In the genomic region with DNA sequence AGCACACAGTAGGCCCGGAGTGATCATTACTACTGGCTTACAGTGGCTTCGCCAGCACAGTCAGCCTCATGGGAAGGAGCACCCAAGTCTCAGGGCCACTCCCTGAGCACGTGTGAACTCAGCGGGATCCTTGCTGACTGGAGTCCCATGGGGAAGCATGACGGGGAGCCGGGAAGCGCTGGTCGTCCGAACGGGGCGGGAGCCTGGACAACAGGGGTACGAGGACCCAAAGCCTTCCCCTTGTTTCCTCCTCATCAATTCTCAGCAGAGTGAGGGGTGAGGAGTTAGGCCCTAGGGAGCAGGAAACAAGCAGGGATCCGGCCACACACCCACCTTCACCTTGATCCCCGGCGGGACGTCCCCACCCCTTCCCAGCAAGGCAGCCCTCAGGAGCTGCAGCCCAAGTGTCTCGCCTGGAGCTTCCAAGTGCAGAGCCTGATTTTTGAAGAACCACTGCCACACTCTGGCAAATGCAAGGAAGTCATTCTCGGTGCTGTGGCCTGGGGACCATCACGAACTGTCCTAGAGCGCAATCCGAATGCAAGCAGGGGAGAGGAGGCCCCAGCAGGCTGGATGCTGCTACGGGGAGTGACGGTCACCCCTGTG, we compare ENCODE assay signal across 9 cellular contexts. TPM values are rescaled to one million over a fixed set of nuclear protein-coding genes. Genes with fewer than 3 reads are reported as not detected.
DNase-seq lines count a peak whose midpoint lies in the region; ATAC-seq, FAIRE-seq and TF ChIP-seq lines count a peak whose summit lies in the region.
"Had no signal": no experiment of that assay in that cellular context is flagged by ENCODE, and none has a peak within 500 bp of the region (broad histone marks: within the 10 kb centered on the region; RNA-seq: fewer than 3 reads in every experiment).

No MANE protein-coding gene starts in this region.

- H3K27ac Mint-ChIP-seq in Calu3 (ENCODE audit: unreplicated experiment): peak overlapping the region; percentile 52

- WGBS in small intestine, 3 donors: 17 to 43% (median 34%) methylated on average over 23 of the region's 23 CpGs
- 46 to 74% (median 68%) methylated on average over 19 to 23 of the region's 23 CpGs for WGBS in spleen, 5 donors

- no peaks in the 10 kb centered on the region for H3K36me3 ChIP-seq in small intestine (ENCODE audit: control insufficient read depth in 2 of 2, insufficient read depth in 2 of 2, low read length in 2 of 2)
- no peaks in the 10 kb centered on the region for H3K36me3 ChIP-seq in spleen

- no peak for FAIRE-seq in small intestine (lab: Jason Lieb, UNC)

- H3K4me1 Mint-ChIP-seq in Calu3 (ENCODE audit: low read depth, unreplicated experiment): peaks cover 15% of the 10 kb centered on the region

- DNase-seq in Calu3: peak; percentile 66
- peak; percentile 68 for DNase-seq in HuH-7 (ENCODE audit: low spot score)
- peak in 42 of 58 donors; percentile 13 to 75 (median 36) for DNase-seq in anterior cingulate cortex (lab: John Stamatoyannopoulos, UW)
- DNase-seq in iPS-NIHi11 (ENCODE audit: low spot score): peak; percentile 66
- DNase-seq in small intestine: peak; percentile 57
- DNase-seq in spleen: no peak
- DNase-seq in activated CD4-positive, alpha-beta T cell treated with anti-CD3 and anti-CD28 coated beads for 4 hours: no peak

- H3K27me3 Mint-ChIP-seq in Calu3 (ENCODE audit: unreplicated experiment): no peaks in the 10 kb centered on the region

- H3K4me1 ChIP-seq in small intestine (ENCODE audit: control insufficient read depth in 2 of 2, insufficient read depth in 1 of 2, low read depth in 1 of 2, low read length in 1 of 2): no peaks in the 10 kb centered on the region
- peaks cover 0 to 16% (median 8%) of the 10 kb centered on the region in 6 donors for H3K4me1 ChIP-seq in spleen

- no peak for TF ChIP-seq POLR2A in spleen (IDR thresholded peaks at IDR 0.05)

- H3K9me3 ChIP-seq in small intestine (ENCODE audit: control insufficient read depth, low read depth) (no peaks in the 10 kb centered on the region), spleen (no peaks in the 10 kb centered on the region)

- BruUV-seq in Calu3 (replicated peaks; lab: Mats Ljungman, UMichigan): no TSS peak

- no peak for ATAC-seq in HG02571 (IDR thresholded peaks at IDR 0.05; ENCODE audit: unreplicated experiment)

- H3K27ac ChIP-seq in small intestine (ENCODE audit: low read depth in 1 of 2, low read length in 1 of 2): no peak overlapping the region
- no peak overlapping the region for H3K27ac ChIP-seq in spleen

- H3K9me3 Mint-ChIP-seq in Calu3 (ENCODE audit: low read depth, unreplicated experiment): no peaks in the 10 kb centered on the region
- H3K9me3 Mint-ChIP-seq: naive B cell had no signal

- H3K27me3 ChIP-seq in small intestine (ENCODE audit: control insufficient read depth in 2 of 2, insufficient read depth in 2 of 2, low read length in 2 of 2): no peaks in the 10 kb centered on the region
- H3K27me3 ChIP-seq in spleen (replicated peaks in 1 of 7): no peaks in the 10 kb centered on the region

- H3K4me3 Mint-ChIP-seq in Calu3 (ENCODE audit: low read depth, unreplicated experiment): peak overlapping the region; percentile 13

- TF ChIP-seq CTCF in Calu3 (IDR thresholded peaks at IDR 0.05; ENCODE audit: unreplicated experiment): no peak
- no peak for TF ChIP-seq CTCF in spleen (IDR thresholded peaks at IDR 0.05 in 8 of 11, conservative IDR thresholded peaks at IDR 0.05 in 3 of 11)

- CTCF ChIA-PET in Calu3 (lab: Charles Lee): interaction anchor here (0.6 to 1.5 kb wide), 21 partner anchors 12 to 606 kb away, joined by 3 to 25 read pairs (median 5); no protein-coding TSS in a partner anchor

- no peaks in the 10 kb centered on the region for H3K36me3 Mint-ChIP-seq in Calu3 (ENCODE audit: insufficient read depth, unreplicated experiment)
- H3K36me3 Mint-ChIP-seq: naive B cell had no signal

- intact Hi-C loops in Calu3 (cut with micrococcal nuclease; ENCODE audit: unreplicated experiment): loop anchor here (1.0 kb wide), 1 partner anchor 594 kb away; no protein-coding TSS in a partner anchor
- intact Hi-C loops in spleen (cut with DNase I; ENCODE audit: low total_unique reads): no loop called here

- no peak overlapping the region for H3K4me3 ChIP-seq in small intestine (ENCODE audit: low read depth in 1 of 2, low read length in 2 of 2)
- H3K4me3 ChIP-seq in spleen: peak overlapping the region in 2 of 8 donors; percentile 9 to 28

RNA-seq across cellular contexts. Expression of a gene that starts 35.5 kb away (rescaled TPM):
- total RNA-seq in Calu3 (2022) (120 and 151 TPM in 2 replicates), spleen (10 to 100 TPM; 59.6 to 79.9 (median 68.9) TPM)
- polyA plus RNA-seq in small intestine (10 to 100 TPM; 44.1 to 91.6 (median 61.6) TPM), spleen (10 to 100 TPM; 46.6 to 56.8 (median 47.6) TPM)

Comparison
In these comparisons a context has a peak if more than half of its experiments do, and no peak if none do; other contexts are left out.
1. DNase-seq: peak in Calu3 (single experiment), HuH-7 (single experiment), anterior cingulate cortex (42 of 58), iPS-NIHi11 (single experiment) and small intestine (single experiment); none in spleen (single experiment) and activated CD4-positive, alpha-beta T cell treated with anti-CD3 and anti-CD28 coated beads for 4 hours (0 of 2).